In genomic region chr12:69929531-69929930, GRCh38 we compare ENCODE assay signal across 15 cellular contexts.
"Had no signal": no experiment of that assay in that cellular context is flagged by ENCODE, and none has a peak within 500 bp of the region (broad histone marks: within the 10 kb centered on the region; RNA-seq: fewer than 3 reads in every experiment).

No MANE protein-coding gene starts in this region.

- H3K27ac Mint-ChIP-seq: activated naive CD4-positive, alpha-beta T cell treated with anti-CD3 and anti-CD28 coated beads, Interleukin-2, amount 50 U/mL, for 24 hours; natural killer cell treated with Interleukin-12 subunit alpha and Interleukin-12 subunit beta and Interleukin-15 and Interleukin-18, amount 100 ng/mL, for 72 hours had no signal

- ATAC-seq: natural killer cell treated with Interleukin-12 subunit alpha and Interleukin-12 subunit beta and Interleukin-15 and Interleukin-18, amount 100 ng/mL, for 72 hours; psoas muscle; right lobe of liver; stimulated activated naive CD8-positive, alpha-beta T cell treated with anti-CD3 and anti-CD28 coated beads, Interleukin-15, Interleukin-2, amounts not matched to agents 100 U/mL and 50 U/mL, for 24 hours had no signal

- DNase-seq: activated effector memory CD4-positive, alpha-beta T cell treated with Interleukin-2 at 50 U/mL for 16 hours; activated T-cell treated with anti-CD3 and anti-CD28 coated beads, Interleukin-2, amount 50 U/mL, for 1 hour; amygdala; psoas muscle; right lobe of liver; stimulated activated CD4-positive, alpha-beta T cell treated with anti-CD3 and anti-CD28 coated beads, Interleukin-2, amount 100 ng/mL, for 48 hours; stimulated activated CD8-positive, alpha-beta memory T cell treated with anti-CD3 and anti-CD28 coated beads, Interleukin-4, amount 100 ng/mL, for 48 hours; stimulated activated naive CD8-positive, alpha-beta T cell treated with anti-CD3 and anti-CD28 coated beads, Interleukin-15, Interleukin-2, amounts not matched to agents 100 U/mL and 50 U/mL, for 24 hours; T-helper 2 cell; upper lobe of left lung had no signal

- H3K36me3 ChIP-seq: breast epithelium, esophagus muscularis mucosa, right lobe of liver, upper lobe of left lung had no signal

- H3K9me3 Mint-ChIP-seq: activated naive CD4-positive, alpha-beta T cell treated with anti-CD3 and anti-CD28 coated beads, Interleukin-2, amount 50 U/mL, for 24 hours; natural killer cell treated with Interleukin-12 subunit alpha and Interleukin-12 subunit beta and Interleukin-15 and Interleukin-18, amount 100 ng/mL, for 72 hours had no signal

- H3K36me3 Mint-ChIP-seq: activated naive CD4-positive, alpha-beta T cell treated with anti-CD3 and anti-CD28 coated beads, Interleukin-2, amount 50 U/mL, for 24 hours; natural killer cell treated with Interleukin-12 subunit alpha and Interleukin-12 subunit beta and Interleukin-15 and Interleukin-18, amount 100 ng/mL, for 72 hours had no signal

- H3K27ac ChIP-seq: breast epithelium, esophagus muscularis mucosa, psoas muscle, right lobe of liver, upper lobe of left lung had no signal

- H3K4me3 ChIP-seq: breast epithelium, esophagus muscularis mucosa, lung, psoas muscle, right lobe of liver, upper lobe of left lung had no signal

- H3K4me3 Mint-ChIP-seq: activated naive CD4-positive, alpha-beta T cell treated with anti-CD3 and anti-CD28 coated beads, Interleukin-2, amount 50 U/mL, for 24 hours; natural killer cell treated with Interleukin-12 subunit alpha and Interleukin-12 subunit beta and Interleukin-15 and Interleukin-18, amount 100 ng/mL, for 72 hours had no signal

- H3K27me3 ChIP-seq: breast epithelium, esophagus muscularis mucosa, right lobe of liver, upper lobe of left lung had no signal

- H3K9me3 ChIP-seq: breast epithelium, esophagus muscularis mucosa, psoas muscle, right lobe of liver, upper lobe of left lung had no signal

- H3K4me1 ChIP-seq: breast epithelium, esophagus muscularis mucosa, psoas muscle, right lobe of liver, upper lobe of left lung had no signal

- H3K4me1 Mint-ChIP-seq: activated naive CD4-positive, alpha-beta T cell treated with anti-CD3 and anti-CD28 coated beads, Interleukin-2, amount 50 U/mL, for 24 hours had no signal
